In genomic region chr13:42246541-42246940, GRCh38 we compare ENCODE assay signal across 26 cellular contexts. TPM values are rescaled to one million over a fixed set of nuclear protein-coding genes. Genes with fewer than 3 reads are reported as not detected.
DNase-seq lines count a peak whose midpoint lies in the region; ATAC-seq, FAIRE-seq and TF ChIP-seq lines count a peak whose summit lies in the region.
"Had no signal": no experiment of that assay in that cellular context is flagged by ENCODE, and none has a peak within 500 bp of the region (broad histone marks: within the 10 kb centered on the region; RNA-seq: fewer than 3 reads in every experiment).

No MANE protein-coding gene starts in this region.

- H3K27me3 ChIP-seq in pancreas: no peaks in the 10 kb centered on the region
- H3K27me3 ChIP-seq: BE2C; BLaER1 treated with 17β-estradiol and CSF1 and Interleukin-3, amounts not matched to agents 10 nM and 100 nM had no signal

- DNase-seq in amniotic epithelial cell (ENCODE audit: low read depth) (peak; percentile 18), caudate nucleus (lab: John Stamatoyannopoulos, UW) (peak in 47 of 61 donors; percentile 1 to 89 (median 29)), nucleus accumbens (lab: John Stamatoyannopoulos, UW) (peak in 29 of 56 donors; percentile 2 to 73 (median 18)), pancreas (no peak), HuH-7.5 (ENCODE audit: low spot score) (no peak)
- DNase-seq: 8988T; ACHN; AML-193; BE2C; CD4-positive, alpha-beta T cell; CD8-positive, alpha-beta memory T cell; DMS 273 treated with DMSO at 0.1 percent for 48 hours; DMS79; EL; GDM1; GM23248; H7; HCEC 1CT had no signal

- intact Hi-C loops in pancreas (cut with DNase I): no loop called here

- FAIRE-seq in pancreas (lab: Jason Lieb, UNC): no peak
- FAIRE-seq: A549, D721Med, GM18507, GM19239, H1 had no signal

- ATAC-seq in GM18498 (IDR thresholded peaks at IDR 0.05; ENCODE audit: unreplicated experiment) (no peak), pancreas (no peak)
- ATAC-seq: A549, GM12878 had no signal

- H3K36me3 ChIP-seq in pancreas: no peaks in the 10 kb centered on the region
- H3K36me3 ChIP-seq: BE2C had no signal

- H3K4me3 ChIP-seq in pancreas: no peak overlapping the region
- H3K4me3 ChIP-seq: A549; BLaER1 treated with 17β-estradiol and CSF1 and Interleukin-3, amounts not matched to agents 10 nM and 100 nM; GM12878; GM23248 had no signal

- H3K4me1 ChIP-seq in pancreas: no peaks in the 10 kb centered on the region
- H3K4me1 ChIP-seq: A549; BE2C; BLaER1 treated with 17β-estradiol and CSF1 and Interleukin-3, amounts not matched to agents 10 nM and 100 nM had no signal

- H3K27ac ChIP-seq in caudate nucleus (ENCODE audit: low read depth, low read length) (peak overlapping the region; percentile 40), pancreas (no peak overlapping the region)
- H3K27ac ChIP-seq: A549; BLaER1 treated with 17β-estradiol and CSF1 and Interleukin-3, amounts not matched to agents 10 nM and 100 nM; GM23248 had no signal

- no peaks in the 10 kb centered on the region for H3K9me3 ChIP-seq in pancreas
- H3K9me3 ChIP-seq: A549; BE2C; BLaER1 treated with 17β-estradiol and CSF1 and Interleukin-3, amounts not matched to agents 10 nM and 100 nM had no signal

- TF ChIP-seq CTCF in pancreas (IDR thresholded peaks at IDR 0.05): no peak

- WGBS in pancreas, 2 donors: 84 to 93% methylated on average over 8 of the region's 8 CpGs

RNA-seq across cellular contexts. Expression of gene AKAP11, which starts 25.4 kb away (rescaled TPM):
- total RNA-seq in pancreas: 10 to 100 TPM in 2 of 6 donors, 1 to 10 TPM in 4; 6.6 to 15.5 (median 8.6) TPM
- polyA plus RNA-seq in pancreas: 1 to 10 TPM; 3.0 to 8.6 TPM

Comparison
In these comparisons a context has a peak if more than half of its experiments do, and no peak if none do; other contexts are left out.
1. DNase-seq: peak in amniotic epithelial cell (single experiment), caudate nucleus (47 of 61) and nucleus accumbens (29 of 56); none in pancreas (0 of 6) and HuH-7.5 (single experiment).